1 cellular context compared by ENCODE assay signal in genomic region chr13:22944378-22944777, GRCh38.
TF ChIP-seq lines count a peak whose summit lies in the region.

No MANE protein-coding gene starts in this region.

TF ChIP-seq in SK-N-SH, 30 proteins besides CTCF, POLR2A, EP300 and RAD21 (continued from another document):
- TF ChIP-seq REST (IDR thresholded peaks at IDR 0.05; ENCODE audit: low read depth, low read length): no peak
- no peak for TF ChIP-seq RXRA (IDR thresholded peaks at IDR 0.05; ENCODE audit: borderline replicate concordance, low read depth)
- TF ChIP-seq, protein P1, sequence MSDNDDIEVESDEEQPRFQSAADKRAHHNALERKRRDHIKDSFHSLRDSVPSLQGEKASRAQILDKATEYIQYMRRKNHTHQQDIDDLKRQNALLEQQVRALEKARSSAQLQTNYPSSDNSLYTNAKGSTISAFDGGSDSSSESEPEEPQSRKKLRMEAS (IDR thresholded peaks at IDR 0.05; ENCODE audit: low read depth): no peak
- TF ChIP-seq TCF12 (IDR thresholded peaks at IDR 0.05): no peak
- TF ChIP-seq TEAD4 (IDR thresholded peaks at IDR 0.05; ENCODE audit: borderline replicate concordance, insufficient read depth): no peak
- no peak for TF ChIP-seq TAF1 (IDR thresholded peaks at IDR 0.05; ENCODE audit: borderline replicate concordance, low read depth, low read length)
- TF ChIP-seq YY1 (IDR thresholded peaks at IDR 0.05; ENCODE audit: low read depth): no peak
- no peak for TF ChIP-seq MXI1 (IDR thresholded peaks at IDR 0.05; ENCODE audit: low read depth, low read length)
